1 cellular context compared by ENCODE assay signal in the genomic region with DNA sequence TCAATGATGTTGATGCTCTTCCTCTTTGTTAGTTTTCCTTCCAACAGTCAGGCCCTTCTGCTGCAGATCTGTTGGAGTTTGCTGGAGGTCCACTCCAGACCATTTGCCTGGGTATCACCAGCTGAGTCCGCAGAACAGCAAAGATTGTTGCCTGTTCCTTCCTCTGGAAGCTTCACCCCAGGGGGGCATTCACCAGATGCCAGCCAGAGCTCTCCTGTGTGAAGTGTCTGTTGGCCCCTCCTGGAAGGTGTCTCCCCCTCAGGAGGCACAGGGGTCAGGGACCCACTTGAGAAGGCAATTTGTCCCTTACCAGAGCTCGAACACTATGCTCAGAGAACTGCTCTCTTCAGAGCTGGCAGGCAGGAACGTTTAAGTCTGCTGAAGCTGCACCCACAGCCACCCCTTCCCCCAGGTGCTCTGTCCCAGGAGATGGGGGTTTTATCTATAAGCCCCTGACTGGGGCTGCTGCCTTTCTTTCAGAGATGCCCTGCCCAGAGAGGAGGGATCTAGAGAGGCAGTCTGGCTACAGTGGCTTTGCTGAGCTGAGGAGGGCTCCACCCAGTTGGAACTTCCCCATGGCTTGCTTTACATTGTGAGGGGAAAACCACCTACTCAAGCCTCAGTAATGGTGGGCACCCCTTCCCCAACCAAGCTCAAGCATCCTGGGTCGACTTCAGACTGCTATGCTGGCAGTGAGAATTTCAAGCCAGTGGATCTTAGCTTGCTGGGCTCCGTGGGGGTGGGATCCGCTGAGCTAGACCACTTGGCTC. TPM values are rescaled to one million over a fixed set of nuclear protein-coding genes. Genes with fewer than 3 reads are reported as not detected.
"Had no signal": no experiment of that assay in that cellular context is flagged by ENCODE, and none has a peak within 500 bp of the region (broad histone marks: within the 10 kb centered on the region; RNA-seq: fewer than 3 reads in every experiment).

No MANE protein-coding gene starts in this region.

RNA-seq across cellular contexts. Expression of gene AHR, which starts 55.4 kb away (rescaled TPM):
- total RNA-seq: OCI-LY7 had no signal
